ENCODE assay signal across 17 cellular contexts in genomic region chr9:69326261-69326660, GRCh38. TPM values are rescaled to one million over a fixed set of nuclear protein-coding genes. Genes with fewer than 3 reads are reported as not detected.
DNase-seq lines count a peak whose midpoint lies in the region.
"Had no signal": no experiment of that assay in that cellular context is flagged by ENCODE, and none has a peak within 500 bp of the region (broad histone marks: within the 10 kb centered on the region; RNA-seq: fewer than 3 reads in every experiment).

No MANE protein-coding gene starts in this region.

- H3K27me3 Mint-ChIP-seq in dendritic cell treated with granulocyte-macrophage colony-stimulating factor and Interleukin-4, amounts not matched to agents 40 ng/mL and 50 ng/mL, for 4 days: peaks cover 64% of the 10 kb centered on the region
- peaks cover 68% of the 10 kb centered on the region for H3K27me3 Mint-ChIP-seq in T-helper 2 cell treated with Interferon-gamma antibody and Interleukin-4, amounts not matched to agents 5 μg/mL and 100 μg/mL, for 36 hours (ENCODE audit: low read depth)

- peaks cover 17% of the 10 kb centered on the region for H3K4me1 Mint-ChIP-seq in dendritic cell treated with granulocyte-macrophage colony-stimulating factor and Interleukin-4, amounts not matched to agents 40 ng/mL and 50 ng/mL, for 4 days (ENCODE audit: low read depth)
- H3K4me1 Mint-ChIP-seq in T-helper 2 cell treated with Interferon-gamma antibody and Interleukin-4, amounts not matched to agents 5 μg/mL and 100 μg/mL, for 36 hours (ENCODE audit: low read depth): no peaks in the 10 kb centered on the region
- H3K4me1 Mint-ChIP-seq: activated CD4-positive, alpha-beta T cell treated with anti-CD3 and anti-CD28 coated beads for 36 hours had no signal

- H3K9ac ChIP-seq in HUES48 (ENCODE audit: low read depth, low read length): no peak overlapping the region
- no peak overlapping the region for H3K9ac ChIP-seq in iPS-15b (ENCODE audit: low read depth, low read length)
- H3K9ac ChIP-seq: BLaER1 had no signal

- no peak overlapping the region for H3K27ac ChIP-seq in HUES48 (ENCODE audit: low read depth, low read length)
- H3K27ac ChIP-seq: BLaER1, neutrophil, SJCRH30, thoracic aorta had no signal

- H3K9me3 Mint-ChIP-seq in dendritic cell treated with granulocyte-macrophage colony-stimulating factor and Interleukin-4, amounts not matched to agents 40 ng/mL and 50 ng/mL, for 4 days: no peaks in the 10 kb centered on the region
- no peaks in the 10 kb centered on the region for H3K9me3 Mint-ChIP-seq in T-helper 2 cell treated with Interferon-gamma antibody and Interleukin-4, amounts not matched to agents 5 μg/mL and 100 μg/mL, for 36 hours

- H3K27me3 ChIP-seq in HUES48 (ENCODE audit: control insufficient read depth, insufficient read depth, low read length): peaks cover 37% of the 10 kb centered on the region
- H3K27me3 ChIP-seq in iPS-15b (ENCODE audit: control insufficient read depth, insufficient read depth, low read length): peaks cover 28% of the 10 kb centered on the region

- intact Hi-C loops in dendritic cell treated with granulocyte-macrophage colony-stimulating factor and Interleukin-4, amounts not matched to agents 40 ng/mL and 50 ng/mL, for 4 days (cut with micrococcal nuclease): loop anchor here (10.0 kb wide), 1 partner anchor 49 kb away; no protein-coding TSS in a partner anchor

- H3K4me3 Mint-ChIP-seq in dendritic cell treated with granulocyte-macrophage colony-stimulating factor and Interleukin-4, amounts not matched to agents 40 ng/mL and 50 ng/mL, for 4 days: peak overlapping the region; percentile 71
- no peak overlapping the region for H3K4me3 Mint-ChIP-seq in T-helper 2 cell treated with Interferon-gamma antibody and Interleukin-4, amounts not matched to agents 5 μg/mL and 100 μg/mL, for 36 hours

- DNase-seq in pons (ENCODE audit: low spot score) (peak; percentile 42), NOMO-1 (lab: John Stamatoyannopoulos, UW; ENCODE audit: unreplicated experiment in 2 of 2) (no peak), G401 (ENCODE audit: low spot score) (no peak)
- no peak for DNase-seq in T-helper 2 cell treated with Interferon-gamma antibody and Interleukin-4, amounts not matched to agents 5 μg/mL and 100 μg/mL, for 36 hours (ENCODE audit: low spot score)
- DNase-seq in activated CD4-positive, alpha-beta T cell treated with anti-CD3 and anti-CD28 coated beads, Interleukin-2, amount 50 U/mL, for 1 hour: no peak
- DNase-seq: activated naive CD4-positive, alpha-beta T cell; cerebellar nuclear complex; GF-D8; SJCRH30; stimulated activated CD4-positive, alpha-beta T cell treated with anti-CD3 and anti-CD28 coated beads, Interleukin-4, amount 100 ng/mL, for 4 hours had no signal

- H3K36me3 Mint-ChIP-seq in dendritic cell treated with granulocyte-macrophage colony-stimulating factor and Interleukin-4, amounts not matched to agents 40 ng/mL and 50 ng/mL, for 4 days (ENCODE audit: low read depth): no peaks in the 10 kb centered on the region
- H3K36me3 Mint-ChIP-seq in T-helper 2 cell treated with Interferon-gamma antibody and Interleukin-4, amounts not matched to agents 5 μg/mL and 100 μg/mL, for 36 hours (ENCODE audit: low read depth): no peaks in the 10 kb centered on the region

- H3K4me3 ChIP-seq in HUES48 (ENCODE audit: low read depth, low read length): peak overlapping the region; percentile 84
- peak overlapping the region; percentile 53 for H3K4me3 ChIP-seq in iPS-15b (ENCODE audit: low read depth, low read length)
- H3K4me3 ChIP-seq: BLaER1 had no signal

- H3K27ac Mint-ChIP-seq in dendritic cell treated with granulocyte-macrophage colony-stimulating factor and Interleukin-4, amounts not matched to agents 40 ng/mL and 50 ng/mL, for 4 days: no peak overlapping the region
- no peak overlapping the region for H3K27ac Mint-ChIP-seq in T-helper 2 cell treated with Interferon-gamma antibody and Interleukin-4, amounts not matched to agents 5 μg/mL and 100 μg/mL, for 36 hours
- H3K27ac Mint-ChIP-seq: activated CD4-positive, alpha-beta T cell treated with anti-CD3 and anti-CD28 coated beads for 36 hours had no signal

- peaks cover 15% of the 10 kb centered on the region for H3K4me1 ChIP-seq in HUES48 (ENCODE audit: control insufficient read depth, insufficient read depth, low read length)
- peaks cover 4% of the 10 kb centered on the region for H3K4me1 ChIP-seq in iPS-15b (ENCODE audit: control insufficient read depth, insufficient read depth, low read length)
- H3K4me1 ChIP-seq: BLaER1, SJCRH30 had no signal

- H3K9me3 ChIP-seq in HUES48 (ENCODE audit: control insufficient read depth, insufficient read depth, low read length) (no peaks in the 10 kb centered on the region), iPS-15b (ENCODE audit: control insufficient read depth, insufficient read depth, low read length) (no peaks in the 10 kb centered on the region)
- H3K9me3 ChIP-seq: neutrophil, thoracic aorta had no signal

- H3K36me3 ChIP-seq in HUES48 (ENCODE audit: control insufficient read depth, insufficient read depth, low read length) (no peaks in the 10 kb centered on the region), iPS-15b (ENCODE audit: control insufficient read depth, insufficient read depth, low read length) (no peaks in the 10 kb centered on the region)
- H3K36me3 ChIP-seq: BLaER1, neutrophil, SJCRH30, thoracic aorta had no signal

- in situ Hi-C loops in G401 (cut with HindIII; ENCODE audit: low sequenced_read_pairs): no loop called here

RNA-seq across cellular contexts. Expression of gene ENTREP1, which starts 1.2 kb away (rescaled TPM):
- total RNA-seq in G401 (2014; rRNA removed; shearing (Covaris generic)): not detected in 2 replicates
- total RNA-seq: activated CD4-positive, alpha-beta T cell treated with anti-CD3 and anti-CD28 coated beads for 36 hours had no signal
